ENCODE assay signal across 2 cellular contexts in the genomic region with DNA sequence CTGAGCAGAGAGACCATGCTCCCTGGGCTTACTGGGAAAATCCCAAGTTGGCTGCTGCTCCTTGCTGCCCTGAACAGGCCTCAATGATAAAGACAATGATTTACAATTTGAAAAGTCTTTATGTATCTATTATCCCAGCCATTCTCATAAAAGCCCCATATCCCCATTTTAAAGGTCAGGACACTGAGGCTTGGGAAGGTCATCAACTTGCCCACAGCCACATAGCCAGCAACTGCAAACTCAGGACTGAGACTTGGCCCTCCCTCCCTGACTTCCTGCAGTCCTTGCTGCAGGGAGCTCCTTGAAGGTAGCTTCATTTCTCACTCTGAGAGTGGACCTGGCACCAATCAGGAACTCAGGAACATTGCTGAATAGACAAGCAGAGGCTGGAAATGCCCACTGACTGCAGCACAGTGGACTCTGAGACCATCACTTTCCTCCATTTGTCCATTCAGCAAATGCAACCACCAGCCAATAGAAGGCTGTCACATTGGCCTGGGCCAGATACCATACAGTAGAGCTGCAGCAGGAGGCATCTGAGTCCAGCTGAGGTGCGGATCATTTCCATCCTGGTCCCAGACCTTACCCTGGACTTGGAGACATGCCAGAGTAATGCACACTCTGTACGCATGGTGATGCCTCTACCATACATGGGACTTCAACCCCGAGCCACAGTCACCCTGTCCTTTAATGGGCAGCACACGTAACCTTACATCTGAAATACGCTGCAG.
TF ChIP-seq lines count a peak whose summit lies in the region.

No MANE protein-coding gene starts in this region.

TF ChIP-seq in H1, 55 proteins besides CTCF, POLR2A, EP300 and RAD21:
- TF ChIP-seq SP1 (IDR thresholded peaks at IDR 0.05; ENCODE audit: low read depth, low read length) (no peak), SIRT6 (IDR thresholded peaks at IDR 0.05; ENCODE audit: low read length) (no peak), JUND (IDR thresholded peaks at IDR 0.05; ENCODE audit: low read length) (no peak), SAP30 (IDR thresholded peaks at IDR 0.05; ENCODE audit: insufficient read depth, insufficient replicate concordance, low read length) (no peak), NANOG (IDR thresholded peaks at IDR 0.05; ENCODE audit: insufficient read depth, low read depth, low read length, poor library complexity, severe bottlenecking) (no peak), RNF2 (IDR thresholded peaks at IDR 0.05; ENCODE audit: borderline replicate concordance, low read depth, low read length, missing control alignments, poor library complexity, severe bottlenecking) (no peak), GABPA (IDR thresholded peaks at IDR 0.05; ENCODE audit: borderline replicate concordance, insufficient read depth, low read length) (no peak), BRCA1 (IDR thresholded peaks at IDR 0.05; ENCODE audit: low read depth, low read length) (no peak), SP4 (IDR thresholded peaks at IDR 0.05; ENCODE audit: low read length) (no peak)

TF ChIP-seq in HEK293T, 16 proteins besides CTCF, POLR2A, EP300 and RAD21:
- TF ChIP-seq FOXA1 (IDR thresholded peaks at IDR 0.05) (no peak), ARNT (IDR thresholded peaks at IDR 0.05) (no peak), ELF4 (IDR thresholded peaks at IDR 0.05) (no peak), SP1 (IDR thresholded peaks at IDR 0.05) (no peak), NFRKB (IDR thresholded peaks at IDR 0.05) (no peak), HDGF (IDR thresholded peaks at IDR 0.05; ENCODE audit: borderline replicate concordance) (no peak), LEF1 (IDR thresholded peaks at IDR 0.05; ENCODE audit: borderline replicate concordance) (no peak)
